Comparison of ENCODE assay signal across 8 cellular contexts in the genomic region with DNA sequence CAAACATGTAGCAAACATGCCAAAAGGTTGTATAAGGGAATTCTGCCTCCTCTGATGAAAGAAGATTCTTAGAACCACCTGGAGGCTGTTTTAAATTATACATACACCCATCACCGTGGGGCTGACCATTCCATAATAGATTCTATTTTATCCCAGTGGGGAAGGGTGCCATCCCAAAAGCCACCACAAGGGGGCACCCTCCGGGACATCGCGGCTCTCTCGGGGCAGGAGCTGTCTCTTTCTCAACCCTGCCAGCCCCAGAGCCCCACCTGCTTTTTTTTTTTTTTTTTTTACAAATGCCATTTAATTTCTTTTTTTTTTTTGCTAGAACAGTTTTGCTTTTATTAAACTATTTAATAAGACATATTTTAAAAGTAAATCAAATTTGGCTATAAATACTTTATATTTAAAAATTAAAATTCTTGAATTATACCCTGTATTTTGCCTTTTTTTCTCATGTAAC. TPM values are rescaled to one million over a fixed set of nuclear protein-coding genes. Genes with fewer than 3 reads are reported as not detected.
DNase-seq lines count a peak whose midpoint lies in the region; TF ChIP-seq lines count a peak whose summit lies in the region.

No MANE protein-coding gene starts in this region.

- H3K27ac ChIP-seq in Peyer's patch = no peak overlapping the region

- H3K36me3 ChIP-seq in Peyer's patch = no peaks in the 10 kb centered on the region

- H3K36me3 Mint-ChIP-seq in osteocyte (ENCODE audit: unreplicated experiment) (no peaks in the 10 kb centered on the region), type B pancreatic cell (no peaks in the 10 kb centered on the region)

- H3K4me1 Mint-ChIP-seq in osteocyte (ENCODE audit: unreplicated experiment) = peaks cover 12% of the 10 kb centered on the region
- no peaks in the 10 kb centered on the region for H3K4me1 Mint-ChIP-seq in type B pancreatic cell (ENCODE audit: unreplicated experiment)

- H3K4me3 Mint-ChIP-seq in osteocyte (ENCODE audit: unreplicated experiment) = no peak overlapping the region
- no peak overlapping the region for H3K4me3 Mint-ChIP-seq in type B pancreatic cell

- TF ChIP-seq POLR2A in Peyer's patch (IDR thresholded peaks at IDR 0.05) = no peak

- H3K4me3 ChIP-seq in Peyer's patch = no peak overlapping the region
- no peak overlapping the region for H3K4me3 ChIP-seq in fibroblast of the aortic adventitia (ENCODE audit: low read depth, low read length)

- H3K9me3 Mint-ChIP-seq in osteocyte (ENCODE audit: unreplicated experiment) = no peaks in the 10 kb centered on the region
- H3K9me3 Mint-ChIP-seq in type B pancreatic cell = no peaks in the 10 kb centered on the region

- H3K27me3 Mint-ChIP-seq in osteocyte (ENCODE audit: unreplicated experiment) (no peaks in the 10 kb centered on the region), type B pancreatic cell (no peaks in the 10 kb centered on the region)

- no peak overlapping the region for H3K27ac Mint-ChIP-seq in osteocyte (ENCODE audit: unreplicated experiment)
- H3K27ac Mint-ChIP-seq in type B pancreatic cell = no peak overlapping the region

- no peaks in the 10 kb centered on the region for H3K9me3 ChIP-seq in Peyer's patch

- DNase-seq in NCI-H510A treated with DMSO at 0.1 percent for 48 hours (lab: John Stamatoyannopoulos, UW) (peak; percentile 70), NCI-H510A (lab: John Stamatoyannopoulos, UW) (no peak), HPDE6-E6E7 (ENCODE audit: extremely low spot score) (peak; percentile 66), Peyer's patch (peak; percentile 71 to 91 (median 86)), activated T-helper 1 cell treated with Interleukin-2 at 50 U/mL for 16 hours (ENCODE audit: low read depth) (peak; percentile 63), fibroblast of the aortic adventitia (ENCODE audit: low read depth) (peak; percentile 75), osteocyte (ENCODE audit: extremely low spot score, unreplicated experiment) (peak; percentile 95), type B pancreatic cell (ENCODE audit: extremely low spot score, unreplicated experiment) (peak; percentile 83)

- peaks cover 0 to 5% (median 0%) of the 10 kb centered on the region in 4 donors for H3K4me1 ChIP-seq in Peyer's patch

- TF ChIP-seq CTCF in Peyer's patch (IDR thresholded peaks at IDR 0.05) = peak; percentile 78 to 93 (median 84)
- peak; percentile 95 for TF ChIP-seq CTCF in fibroblast of the aortic adventitia (IDR thresholded peaks at IDR 0.05; ENCODE audit: insufficient read depth, low read length)
- peak; percentile 88 for TF ChIP-seq CTCF in osteocyte (IDR thresholded peaks at IDR 0.05)
- TF ChIP-seq CTCF in type B pancreatic cell (conservative IDR thresholded peaks at IDR 0.05) = peak; percentile 96

- no peaks in the 10 kb centered on the region for H3K27me3 ChIP-seq in Peyer's patch

RNA-seq across cellular contexts. Expression of a gene that starts 8.6 kb away (rescaled TPM):
- total RNA-seq in Peyer's patch = 10 to 100 TPM in 1 of 4 donors, 1 to 10 TPM in 3; 4.2 to 27.2 (median 6.3) TPM
- 54.9 and 60.6 TPM in 2 replicates for total RNA-seq in fibroblast of the aortic adventitia (ENCODE audit: low replicate concordance)
- total RNA-seq in osteocyte = 56.9 and 58.4 TPM in 2 replicates
- total RNA-seq in type B pancreatic cell (ENCODE audit: low replicate concordance) = 48.7 and 50.3 TPM in 2 replicates
